Comparison of ENCODE assay signal across 1 cellular context in the genomic region with DNA sequence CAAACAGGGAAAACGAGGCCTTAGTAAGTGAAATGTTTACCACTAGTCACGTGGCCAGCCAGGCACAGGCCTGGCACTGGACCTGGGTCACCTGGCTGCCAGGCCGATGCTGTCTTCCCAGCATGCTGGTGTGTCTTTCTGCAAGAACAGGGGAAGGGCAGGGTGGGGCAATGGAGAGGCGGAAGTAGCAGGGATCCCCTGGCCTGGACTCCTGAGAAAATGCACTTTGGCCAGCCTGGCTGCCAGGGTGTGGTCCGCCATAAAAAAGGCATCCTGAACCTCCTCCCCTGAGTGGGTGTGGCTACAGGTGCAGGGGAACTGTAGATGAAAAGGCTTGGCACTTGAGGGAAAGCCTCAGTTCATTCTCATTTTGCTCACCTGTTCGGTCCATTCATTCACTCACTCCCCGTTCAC.
TF ChIP-seq lines count a peak whose summit lies in the region.

No MANE protein-coding gene starts in this region.

TF ChIP-seq in liver, 16 proteins besides CTCF, POLR2A, EP300 and RAD21 (continued from another document):
- TF ChIP-seq ZBTB33 (IDR thresholded peaks at IDR 0.05) (peak; percentile 7), FOXA2 (IDR thresholded peaks at IDR 0.05) (peak; percentile 17)
